8 cellular contexts compared by ENCODE assay signal in the genomic region with DNA sequence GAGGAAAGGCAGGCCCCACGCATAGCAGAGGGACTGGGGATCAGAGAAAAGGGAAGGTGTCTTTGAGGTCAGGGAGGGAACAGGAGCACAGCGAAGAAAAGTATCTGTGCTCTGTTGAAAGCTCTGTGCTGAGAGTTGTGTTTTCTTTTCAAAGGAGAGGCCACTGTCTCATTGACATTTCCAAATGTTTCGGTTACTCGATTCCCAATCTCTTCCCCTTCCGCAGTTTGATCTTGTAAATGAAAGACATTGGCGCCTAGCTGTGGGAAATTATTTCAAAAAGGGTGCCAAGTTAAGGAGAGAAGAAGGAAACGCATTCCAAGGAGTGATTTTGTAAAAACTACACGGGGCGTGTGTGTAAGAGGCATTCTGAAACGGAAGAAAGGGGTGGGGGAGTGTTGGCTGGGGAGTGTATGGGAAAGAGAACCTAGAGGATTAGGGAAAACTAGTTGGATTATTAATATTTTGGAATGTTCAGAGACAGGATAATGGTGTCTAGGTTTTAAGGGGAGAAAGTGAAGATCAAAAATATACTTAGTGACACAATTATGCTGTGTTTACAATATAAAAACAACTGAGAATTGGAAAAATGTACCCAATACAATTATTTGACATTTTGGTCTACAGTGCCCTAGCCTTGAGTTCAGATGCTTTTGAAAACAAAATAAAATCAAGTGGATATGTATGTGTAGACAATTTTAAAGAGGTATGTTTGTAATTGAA. TPM values are rescaled to one million over a fixed set of nuclear protein-coding genes. Genes with fewer than 3 reads are reported as not detected.
A peak's percentile ranks its signal among the peaks of the same experiment; 100 is the strongest.
DNase-seq lines count a peak whose midpoint lies in the region; ATAC-seq and TF ChIP-seq lines count a peak whose summit lies in the region.

No MANE protein-coding gene starts in this region.

- H3K27ac ChIP-seq in fibroblast of lung (ENCODE audit: insufficient read depth, low read length) = peak overlapping the region; percentile 72

- H3K27me3 Mint-ChIP-seq in T-cell = no peaks in the 10 kb centered on the region
- H3K27me3 Mint-ChIP-seq in osteocyte (ENCODE audit: unreplicated experiment) = no peaks in the 10 kb centered on the region

- no peak for TF ChIP-seq CTCF in GM06990 (IDR thresholded peaks at IDR 0.05; ENCODE audit: insufficient read depth, low read length, poor library complexity, severe bottlenecking)
- no peak for TF ChIP-seq CTCF in fibroblast of lung (conservative IDR thresholded peaks at IDR 0.05 in 1 of 2, IDR thresholded peaks at IDR 0.05 in 1 of 2; ENCODE audit: low read depth in 1 of 2, low read length in 2 of 2)
- no peak for TF ChIP-seq CTCF in osteocyte (IDR thresholded peaks at IDR 0.05)

- peaks cover 56 to 62% (median 56%) of the 10 kb centered on the region in 3 donors for H3K4me1 Mint-ChIP-seq in T-cell
- peaks cover 44% of the 10 kb centered on the region for H3K4me1 Mint-ChIP-seq in osteocyte (ENCODE audit: unreplicated experiment)

- H3K4me3 ChIP-seq in GM06990 (replicated peaks; ENCODE audit: low read depth, low read length) = peak overlapping the region; percentile 93
- peak overlapping the region; percentile 64 to 99 (median 98) for H3K4me3 ChIP-seq in fibroblast of lung (replicated peaks in 1 of 4; ENCODE audit: control extremely low read depth in 1 of 4, insufficient read depth in 1 of 4, low read depth in 3 of 4, low read length in 4 of 4)

- H3K27me3 ChIP-seq in GM06990 (replicated peaks; ENCODE audit: control insufficient read depth, insufficient read depth, low read length) (no peaks in the 10 kb centered on the region), fibroblast of lung (ENCODE audit: control insufficient read depth, insufficient read depth, low read length) (no peaks in the 10 kb centered on the region)

- peak overlapping the region; percentile 98 for H3K4me2 ChIP-seq in fibroblast of lung (ENCODE audit: extremely low read depth, insufficient read depth, low read length)

- peak; percentile 4 for ATAC-seq in HG02840 (IDR thresholded peaks at IDR 0.05; ENCODE audit: low FRiP score, unreplicated experiment)
- no peak for ATAC-seq in T-cell (replicated peaks in 1 of 4)
- no peak for ATAC-seq in HG03139 (IDR thresholded peaks at IDR 0.05; ENCODE audit: unreplicated experiment)

- H2AFZ ChIP-seq in fibroblast of lung (ENCODE audit: low read length) = peak overlapping the region; percentile 68

- H3K36me3 Mint-ChIP-seq in T-cell (peaks cover 9% of the 10 kb centered on the region), osteocyte (ENCODE audit: unreplicated experiment) (no peaks in the 10 kb centered on the region)

- H3K27ac Mint-ChIP-seq in T-cell (peak overlapping the region; percentile 45 to 89), osteocyte (ENCODE audit: unreplicated experiment) (peak overlapping the region; percentile 87)

- no peaks in the 10 kb centered on the region for H4K20me1 ChIP-seq in fibroblast of lung (ENCODE audit: control insufficient read depth, extremely low read depth, insufficient read depth, low read length)

- CTCF ChIA-PET in T-cell (lab: Charles Lee) = interaction anchor here (0.8 to 2.6 kb wide), 8 partner anchors 11 to 762 kb away, joined by 3 to 17 read pairs (median 8); no protein-coding TSS in a partner anchor

- peaks cover 40% of the 10 kb centered on the region for H3K79me2 ChIP-seq in fibroblast of lung (ENCODE audit: control insufficient read depth, insufficient read depth, low read length)

- H3K4me3 Mint-ChIP-seq in T-cell (peak overlapping the region; percentile 89 to 92 (median 91)), osteocyte (ENCODE audit: unreplicated experiment) (peak overlapping the region; percentile 87)

- no peaks in the 10 kb centered on the region for H3K9me3 ChIP-seq in fibroblast of lung (ENCODE audit: control insufficient read depth, insufficient read depth, low read depth, low read length)

- POLR2A ChIA-PET in T-cell (lab: Charles Lee) = interaction anchor here in 1 of 2 donors (0.6 kb wide), 1 partner anchor 127 kb away, joined by 9 read pairs; no protein-coding TSS in a partner anchor

- no peaks in the 10 kb centered on the region for H3K36me3 ChIP-seq in GM06990 (ENCODE audit: control insufficient read depth, insufficient read depth, low read length)
- no peaks in the 10 kb centered on the region for H3K36me3 ChIP-seq in fibroblast of lung (ENCODE audit: control insufficient read depth, insufficient read depth, low read length)

- H3K9me3 Mint-ChIP-seq in T-cell (no peaks in the 10 kb centered on the region), osteocyte (ENCODE audit: unreplicated experiment) (no peaks in the 10 kb centered on the region)

- H3K4me1 ChIP-seq in fibroblast of lung (ENCODE audit: control insufficient read depth, extremely low read depth, insufficient read depth, low read length) = no peaks in the 10 kb centered on the region

- DNase-seq in GM06990 (ENCODE audit: extremely low read depth, insufficient read length) (no peak), T-cell (no peak), fibroblast of lung (ENCODE audit: low read depth in 2 of 2) (no peak), osteocyte (ENCODE audit: extremely low spot score, unreplicated experiment) (peak; percentile 23), T-helper 9 cell (no peak)
- no peak for DNase-seq in activated CD4-positive, alpha-beta T cell treated with anti-CD3 and anti-CD28 coated beads for 1 hour

- peak overlapping the region; percentile 66 for H3K9ac ChIP-seq in fibroblast of lung (ENCODE audit: insufficient read depth, low read length)

RNA-seq across cellular contexts. Expression of gene KLHDC10, which starts 0.7 kb away (rescaled TPM):
- total RNA-seq in T-cell (10 to 100 TPM; 15.2 to 20.5 (median 16.4) TPM), fibroblast of lung (27.7 and 29.1 TPM in 2 replicates), osteocyte (26.5 and 35.3 TPM in 2 replicates)
- 20.3 and 28.5 TPM in 2 replicates for polyA plus RNA-seq in fibroblast of lung
- polyA plus RNA-seq in fibroblast of lung (2012) = 14.2 and 19.3 TPM in 2 replicates
- 4.6 and 12.9 TPM in 2 replicates for polyA minus RNA-seq in fibroblast of lung (ENCODE audit: low replicate concordance)

RNA-seq across cellular contexts. Expression of gene ZC3HC1, which starts 19.9 kb away (rescaled TPM):
- total RNA-seq in T-cell (10 to 100 TPM; 12.1 to 17.9 (median 16.7) TPM), fibroblast of lung (12.1 and 19.5 TPM in 2 replicates), osteocyte (19.5 and 19.8 TPM in 2 replicates)
- polyA plus RNA-seq in fibroblast of lung = 22.3 and 27.8 TPM in 2 replicates
- 17.0 and 21.0 TPM in 2 replicates for polyA plus RNA-seq in fibroblast of lung (2012)
- 12.7 and 73.4 TPM in 2 replicates for polyA minus RNA-seq in fibroblast of lung (ENCODE audit: low replicate concordance)
